ENCODE assay signal across 1 cellular context in genomic region chr7:24119852-24120251, GRCh38.
TF ChIP-seq lines count a peak whose summit lies in the region.

No MANE protein-coding gene starts in this region.

TF ChIP-seq in WTC11, 78 proteins besides CTCF, POLR2A, EP300 and RAD21 (continued from another document):
- TF ChIP-seq, protein P1, sequence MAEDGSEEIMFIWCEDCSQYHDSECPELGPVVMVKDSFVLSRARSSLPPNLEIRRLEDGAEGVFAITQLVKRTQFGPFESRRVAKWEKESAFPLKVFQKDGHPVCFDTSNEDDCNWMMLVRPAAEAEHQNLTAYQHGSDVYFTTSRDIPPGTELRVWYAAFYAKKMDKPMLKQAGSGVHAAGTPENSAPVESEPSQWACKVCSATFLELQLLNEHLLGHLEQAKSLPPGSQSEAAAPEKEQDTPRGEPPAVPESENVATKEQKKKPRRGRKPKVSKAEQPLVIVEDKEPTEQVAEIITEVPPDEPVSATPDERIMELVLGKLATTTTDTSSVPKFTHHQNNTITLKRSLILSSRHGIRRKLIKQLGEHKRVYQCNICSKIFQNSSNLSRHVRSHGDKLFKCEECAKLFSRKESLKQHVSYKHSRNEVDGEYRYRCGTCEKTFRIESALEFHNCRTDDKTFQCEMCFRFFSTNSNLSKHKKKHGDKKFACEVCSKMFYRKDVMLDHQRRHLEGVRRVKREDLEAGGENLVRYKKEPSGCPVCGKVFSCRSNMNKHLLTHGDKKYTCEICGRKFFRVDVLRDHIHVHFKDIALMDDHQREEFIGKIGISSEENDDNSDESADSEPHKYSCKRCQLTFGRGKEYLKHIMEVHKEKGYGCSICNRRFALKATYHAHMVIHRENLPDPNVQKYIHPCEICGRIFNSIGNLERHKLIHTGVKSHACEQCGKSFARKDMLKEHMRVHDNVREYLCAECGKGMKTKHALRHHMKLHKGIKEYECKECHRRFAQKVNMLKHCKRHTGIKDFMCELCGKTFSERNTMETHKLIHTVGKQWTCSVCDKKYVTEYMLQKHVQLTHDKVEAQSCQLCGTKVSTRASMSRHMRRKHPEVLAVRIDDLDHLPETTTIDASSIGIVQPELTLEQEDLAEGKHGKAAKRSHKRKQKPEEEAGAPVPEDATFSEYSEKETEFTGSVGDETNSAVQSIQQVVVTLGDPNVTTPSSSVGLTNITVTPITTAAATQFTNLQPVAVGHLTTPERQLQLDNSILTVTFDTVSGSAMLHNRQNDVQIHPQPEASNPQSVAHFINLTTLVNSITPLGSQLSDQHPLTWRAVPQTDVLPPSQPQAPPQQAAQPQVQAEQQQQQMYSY (CRISPR knock-in tag; IDR thresholded peaks at IDR 0.05), result no peak
TF ChIP-seq in WTC11: peak in this region for 0.
